ENCODE assay signal across 10 cellular contexts in genomic region chr17:2510559-2510958, GRCh38. TPM values are rescaled to one million over a fixed set of nuclear protein-coding genes. Genes with fewer than 3 reads are reported as not detected.
DNase-seq lines count a peak whose midpoint lies in the region; ATAC-seq and TF ChIP-seq lines count a peak whose summit lies in the region.
"Had no signal": no experiment of that assay in that cellular context is flagged by ENCODE, and none has a peak within 500 bp of the region (broad histone marks: within the 10 kb centered on the region; RNA-seq: fewer than 3 reads in every experiment).

No MANE protein-coding gene starts in this region.

- H4K8ac ChIP-seq in IMR-90 (ENCODE audit: low read depth in 2 of 2, low read length in 2 of 2), result peak overlapping the region; percentile 50 to 73; a peak in 2 of 4 replicates

- H2AK9ac ChIP-seq in IMR-90 (replicated peaks; ENCODE audit: low read depth, low read length, poor library complexity), result no peak overlapping the region

- intact Hi-C loops in IMR-90 (cut with micrococcal nuclease), result loop anchor here (2.0 kb wide), 3 partner anchors 50 to 164 kb away; partner anchors contain the start of gene PAFAH1B1

- H3K4me1 ChIP-seq in ACC112 (ENCODE audit: control insufficient read depth, insufficient read depth, low read length, unreplicated experiment) (peaks cover 12% of the 10 kb centered on the region), IMR-90 (ENCODE audit: control insufficient read depth, insufficient read depth, low read length) (no peaks in the 10 kb centered on the region; the same call in 1 of the 2 replicates), mucosa of rectum (ENCODE audit: control insufficient read depth in 2 of 2, insufficient read depth in 2 of 2, low read length in 2 of 2) (peaks cover 9 to 10% of the 10 kb centered on the region in 2 donors)

- peaks cover 21 to 37% of the 10 kb centered on the region in 2 experiments for H3K79me1 ChIP-seq in IMR-90 (ENCODE audit: low read depth in 1 of 2, low read length in 2 of 2)

- no peak overlapping the region for H3K18ac ChIP-seq in IMR-90 (ENCODE audit: low read depth, low read length)

- dilution Hi-C loops in IMR-90 (cut with HindIII; ENCODE audit: low sequenced_read_pairs, unreplicated experiment), result no loop called here

- CTCF ChIA-PET in IMR-90 (lab: Yijun Ruan, JAX), result interaction anchor here (0.6 kb wide), 1 partner anchor 140 kb away, joined by 4 read pairs; no protein-coding TSS in a partner anchor

- H3K79me2 ChIP-seq in ACC112 (ENCODE audit: control insufficient read depth, insufficient read depth, low read length, unreplicated experiment), result peaks cover 39% of the 10 kb centered on the region

- H3K27me3 ChIP-seq in ACC112 (ENCODE audit: insufficient read depth, low read length), result no peaks in the 10 kb centered on the region
- H3K27me3 ChIP-seq in IMR-90 (ENCODE audit: control insufficient read depth, insufficient read depth, low read length), result no peaks in the 10 kb centered on the region
- no peaks in the 10 kb centered on the region for H3K27me3 ChIP-seq in mucosa of rectum (ENCODE audit: control insufficient read depth in 2 of 2, insufficient read depth in 2 of 2, low read length in 2 of 2)

- peak overlapping the region; percentile 80 for H2BK5ac ChIP-seq in IMR-90 (ENCODE audit: low read depth, low read length, poor library complexity, severe bottlenecking)

- no peak for DNase-seq in IMR-90
- no peak for DNase-seq in choroid plexus epithelial cell (ENCODE audit: low read depth)
- no peak for DNase-seq in cerebellar cortex (ENCODE audit: low spot score)
- no peak for DNase-seq in GM20000 (ENCODE audit: low spot score)
- no peak for DNase-seq in stimulated activated CD8-positive, alpha-beta memory T cell treated with anti-CD3 and anti-CD28 coated beads, Interleukin-4, amount 100 ng/mL, for 48 hours
- DNase-seq: HCEC 1CT, NCI-H1436 treated with DMSO at 0.1 percent for 48 hours had no signal

- POLR2A ChIA-PET in IMR-90 (lab: Charles Lee; ENCODE audit: unreplicated experiment), result no interaction called here

- peak overlapping the region; percentile 89; the same call in 1 of the 2 replicates for H3K14ac ChIP-seq in IMR-90 (replicated peaks; ENCODE audit: low read depth, low read length)

- BruUV-seq in IMR-90 (replicated peaks; lab: Mats Ljungman, UMichigan), result no TSS peak

- TF ChIP-seq CTCF in IMR-90 (conservative IDR thresholded peaks at IDR 0.05; ENCODE audit: low read depth, low read length) (no peak), choroid plexus epithelial cell (conservative IDR thresholded peaks at IDR 0.05; ENCODE audit: low read depth, low read length) (no peak), GM20000 (IDR thresholded peaks at IDR 0.05; ENCODE audit: extremely low read depth, missing control alignments) (no peak)

- H3K23ac ChIP-seq in IMR-90 (ENCODE audit: low read depth, low read length), result peak overlapping the region; percentile 94

- no peak overlapping the region for H2AK5ac ChIP-seq in IMR-90 (ENCODE audit: low read depth, low read length)

- no peak overlapping the region for H2BK15ac ChIP-seq in IMR-90 (ENCODE audit: low read depth, low read length)

- H4K91ac ChIP-seq in IMR-90 (ENCODE audit: insufficient read depth, low read depth, low read length), result no peak overlapping the region; the same call in 1 of the 2 replicates

- H3K4me3 ChIP-seq in ACC112 (ENCODE audit: low read depth, low read length) (peak overlapping the region; percentile 95), IMR-90 (ENCODE audit: insufficient read depth, low read depth, low read length) (peak overlapping the region; percentile 66), choroid plexus epithelial cell (ENCODE audit: low read depth, low read length) (peak overlapping the region; percentile 84), mucosa of rectum (ENCODE audit: low read length in 2 of 2) (peak overlapping the region; percentile 92 to 93)

- peak overlapping the region; percentile 84; the same call in 1 of the 2 replicates for H3K56ac ChIP-seq in IMR-90 (ENCODE audit: extremely low read depth, insufficient read depth, low read length)

- H3K9me3 ChIP-seq in IMR-90 (ENCODE audit: control insufficient read depth, insufficient read depth, low read length) (no peaks in the 10 kb centered on the region), mucosa of rectum (ENCODE audit: control insufficient read depth in 2 of 2, low read length in 2 of 2) (no peaks in the 10 kb centered on the region)

- no peaks in the 10 kb centered on the region; the same call in 1 of the 2 replicates for H4K20me1 ChIP-seq in IMR-90 (ENCODE audit: insufficient read depth, low read length)

- H2AFZ ChIP-seq in ACC112 (ENCODE audit: low read length, unreplicated experiment) (peak overlapping the region; percentile 94), IMR-90 (replicated peaks; ENCODE audit: low read length, poor library complexity) (no peak overlapping the region)

- H3K4ac ChIP-seq in IMR-90 (ENCODE audit: low read depth, low read length), result no peak overlapping the region

- no peak overlapping the region for H2BK20ac ChIP-seq in IMR-90 (ENCODE audit: low read depth, low read length)

- TF ChIP-seq POLR2A in IMR-90 (IDR thresholded peaks at IDR 0.05; ENCODE audit: low read depth, low read length), result no peak

- peaks cover 3% of the 10 kb centered on the region for H3K9me1 ChIP-seq in IMR-90 (ENCODE audit: insufficient read depth, low read length)

- no peak overlapping the region; the same call in 1 of the 2 replicates for H4K5ac ChIP-seq in IMR-90 (ENCODE audit: low read depth, low read length)

- H3K36me3 ChIP-seq in ACC112 (ENCODE audit: insufficient read depth, low read length), result no peaks in the 10 kb centered on the region
- H3K36me3 ChIP-seq in IMR-90 (ENCODE audit: control insufficient read depth, insufficient read depth, low read length), result no peaks in the 10 kb centered on the region
- H3K36me3 ChIP-seq in mucosa of rectum (ENCODE audit: control insufficient read depth in 2 of 2, insufficient read depth in 2 of 2, low read length in 2 of 2), result no peaks in the 10 kb centered on the region

- in situ Hi-C loops in IMR-90 (cut with MboI; ENCODE audit: low sequenced_read_pairs), result no loop called here

- peak overlapping the region; percentile 98 for H3K27ac ChIP-seq in ACC112 (ENCODE audit: low read depth, low read length)
- H3K27ac ChIP-seq in IMR-90 (ENCODE audit: insufficient read depth, low read length), result peak overlapping the region; percentile 62; the same call in 1 of the 2 replicates
- peak overlapping the region in 1 of 2 donors; percentile 91 for H3K27ac ChIP-seq in mucosa of rectum (ENCODE audit: low read depth in 2 of 2, low read length in 2 of 2)

- H3K9ac ChIP-seq in IMR-90 (ENCODE audit: low read depth, low read length) (peak overlapping the region; percentile 93), mucosa of rectum (ENCODE audit: low read depth in 1 of 2, low read length in 2 of 2) (peak overlapping the region; percentile 88 to 93)

- ATAC-seq in IMR-90 (ENCODE audit: low read depth) (no peak), HG02970 (IDR thresholded peaks at IDR 0.05; ENCODE audit: low FRiP score, unreplicated experiment) (no peak)

- H3K4me2 ChIP-seq in IMR-90 (ENCODE audit: low read depth, low read length), result peak overlapping the region; percentile 59

- no CpG with 5 or more reads among the region's 2 CpGs for WGBS in IMR-90 (ENCODE audit: extremely low coverage in 2 of 2, insufficient read length in 1 of 2), 2 experiments

- TF ChIP-seq RAD21 in IMR-90 (IDR thresholded peaks at IDR 0.05; ENCODE audit: low read length), result no peak

- no peak overlapping the region for H2BK120ac ChIP-seq in IMR-90 (ENCODE audit: low read depth, low read length)

TF ChIP-seq in IMR-90, 13 proteins besides CTCF, POLR2A, EP300 and RAD21:
- no peak for TF ChIP-seq NFE2L2 (IDR thresholded peaks at IDR 0.05; ENCODE audit: low read depth, low read length)
- TF ChIP-seq MXI1 (IDR thresholded peaks at IDR 0.05; ENCODE audit: borderline replicate concordance, low read depth, low read length), result no peak
- no peak for TF ChIP-seq USF2 (IDR thresholded peaks at IDR 0.05; ENCODE audit: low read depth, low read length)
- no peak for TF ChIP-seq RFX5 (IDR thresholded peaks at IDR 0.05; ENCODE audit: low read depth, low read length)
- no peak for TF ChIP-seq ELK1 (IDR thresholded peaks at IDR 0.05; ENCODE audit: borderline replicate concordance, low read depth, low read length)
- TF ChIP-seq FOS (IDR thresholded peaks at IDR 0.05; ENCODE audit: low read depth, low read length), result no peak
- TF ChIP-seq RCOR1 (IDR thresholded peaks at IDR 0.05; ENCODE audit: insufficient replicate concordance, low read length), result no peak
TF ChIP-seq in IMR-90: peak in this region for 0.

RNA-seq across cellular contexts. Expression of gene METTL16, which starts 1.1 kb away (rescaled TPM):
- 15.4 and 15.8 TPM in 2 replicates for total RNA-seq in IMR-90 (2012; rRNA removed)
- polyA plus RNA-seq in IMR-90 (2012; rRNA removed), result 9.4 and 11.8 TPM in 2 replicates
- polyA plus RNA-seq in IMR-90 (2012; cell fraction: cytosol; rRNA removed), result 4.7 and 9.2 TPM in 2 replicates
- polyA plus RNA-seq in IMR-90 (2012; cell fraction: nucleus; rRNA removed; ENCODE audit: low replicate concordance), result 3.8 and 10.2 TPM in 2 replicates
